9 cellular contexts compared by ENCODE assay signal in genomic region chr11:15629690-15630321, GRCh38.
DNase-seq lines count a peak whose midpoint lies in the region; ATAC-seq and TF ChIP-seq lines count a peak whose summit lies in the region.
"Had no signal": no experiment of that assay in that cellular context is flagged by ENCODE, and none has a peak within 500 bp of the region (broad histone marks: within the 10 kb centered on the region; RNA-seq: fewer than 3 reads in every experiment).

No MANE protein-coding gene starts in this region.

- ATAC-seq in activated CD8-positive, alpha-beta T cell treated with anti-CD3 and anti-CD28 coated beads for 36 hours, result no peak
- no peak for ATAC-seq in activated CD8-positive, alpha-beta T cell treated with anti-CD3 and anti-CD28 coated beads, Interleukin-2, amount 10 ng/mL, durations not matched to agents 7 days and 5 days
- peak; percentile 47 for ATAC-seq in stimulated activated effector memory CD8-positive, alpha-beta T cell treated with anti-CD3 and anti-CD28 coated beads, Interleukin-12 subunit alpha, Interleukin-12 subunit beta, amount 100 ng/mL, for 72 hours
- ATAC-seq in HG02884 (IDR thresholded peaks at IDR 0.05; ENCODE audit: unreplicated experiment) (no peak), GM21619 (IDR thresholded peaks at IDR 0.05; ENCODE audit: unreplicated experiment) (no peak)

- H3K27me3 Mint-ChIP-seq in activated CD8-positive, alpha-beta T cell treated with anti-CD3 and anti-CD28 coated beads for 36 hours, result peaks cover 1% of the 10 kb centered on the region
- H3K27me3 Mint-ChIP-seq in activated CD8-positive, alpha-beta T cell treated with anti-CD3 and anti-CD28 coated beads, Interleukin-2, amount 10 ng/mL, durations not matched to agents 7 days and 5 days (ENCODE audit: low read depth), result no peaks in the 10 kb centered on the region

- intact Hi-C loops in activated CD8-positive, alpha-beta T cell treated with anti-CD3 and anti-CD28 coated beads for 36 hours (cut with micrococcal nuclease), result no loop called here

- DNase-seq in activated CD8-positive, alpha-beta T cell treated with anti-CD3 and anti-CD28 coated beads for 36 hours, result peak; percentile 26
- no peak for DNase-seq in activated CD8-positive, alpha-beta T cell treated with anti-CD3 and anti-CD28 coated beads, Interleukin-2, amount 10 ng/mL, durations not matched to agents 7 days and 5 days
- peak; percentile 56 for DNase-seq in NCI-H748 treated with DMSO at 0.1 percent for 48 hours (lab: John Stamatoyannopoulos, UW)
- DNase-seq in erythroblast (lab: John Stamatoyannopoulos, UW), result peak; percentile 2 to 19
- DNase-seq in stimulated activated effector memory CD8-positive, alpha-beta T cell treated with anti-CD3 and anti-CD28 coated beads, Interleukin-12 subunit alpha, Interleukin-12 subunit beta, amount 100 ng/mL, for 72 hours (ENCODE audit: low spot score in 2 of 2), result no peak
- no peak for DNase-seq in NCI-H187 treated with DMSO at 0.1 percent for 48 hours (lab: John Stamatoyannopoulos, UW)
- DNase-seq: thyroid gland had no signal

- H3K9me3 Mint-ChIP-seq in activated CD8-positive, alpha-beta T cell treated with anti-CD3 and anti-CD28 coated beads for 36 hours, result no peaks in the 10 kb centered on the region
- no peaks in the 10 kb centered on the region for H3K9me3 Mint-ChIP-seq in activated CD8-positive, alpha-beta T cell treated with anti-CD3 and anti-CD28 coated beads, Interleukin-2, amount 10 ng/mL, durations not matched to agents 7 days and 5 days (ENCODE audit: insufficient read depth)
- H3K9me3 Mint-ChIP-seq in stimulated activated effector memory CD8-positive, alpha-beta T cell treated with anti-CD3 and anti-CD28 coated beads, Interleukin-12 subunit alpha, Interleukin-12 subunit beta, amount 100 ng/mL, for 72 hours, result peaks cover 5% of the 10 kb centered on the region

- no peaks in the 10 kb centered on the region for H3K4me1 Mint-ChIP-seq in activated CD8-positive, alpha-beta T cell treated with anti-CD3 and anti-CD28 coated beads for 36 hours (ENCODE audit: low read depth)
- no peaks in the 10 kb centered on the region for H3K4me1 Mint-ChIP-seq in activated CD8-positive, alpha-beta T cell treated with anti-CD3 and anti-CD28 coated beads, Interleukin-2, amount 10 ng/mL, durations not matched to agents 7 days and 5 days (ENCODE audit: low read depth)
- H3K4me1 Mint-ChIP-seq in stimulated activated effector memory CD8-positive, alpha-beta T cell treated with anti-CD3 and anti-CD28 coated beads, Interleukin-12 subunit alpha, Interleukin-12 subunit beta, amount 100 ng/mL, for 72 hours, result no peaks in the 10 kb centered on the region

- H3K4me3 Mint-ChIP-seq in activated CD8-positive, alpha-beta T cell treated with anti-CD3 and anti-CD28 coated beads for 36 hours, result no peak overlapping the region
- no peak overlapping the region for H3K4me3 Mint-ChIP-seq in activated CD8-positive, alpha-beta T cell treated with anti-CD3 and anti-CD28 coated beads, Interleukin-2, amount 10 ng/mL, durations not matched to agents 7 days and 5 days
- no peak overlapping the region for H3K4me3 Mint-ChIP-seq in stimulated activated effector memory CD8-positive, alpha-beta T cell treated with anti-CD3 and anti-CD28 coated beads, Interleukin-12 subunit alpha, Interleukin-12 subunit beta, amount 100 ng/mL, for 72 hours

- CTCF ChIA-PET in activated CD8-positive, alpha-beta T cell treated with anti-CD3 and anti-CD28 coated beads for 36 hours (lab: Charles Lee), result no interaction called here
- CTCF ChIA-PET in activated CD8-positive, alpha-beta T cell treated with anti-CD3 and anti-CD28 coated beads, Interleukin-2, amount 10 ng/mL, durations not matched to agents 7 days and 5 days (lab: Charles Lee), result no interaction called here

- no peak for TF ChIP-seq POLR2A in erythroblast (IDR thresholded peaks at IDR 0.05; ENCODE audit: low read length)

- POLR2A ChIA-PET in activated CD8-positive, alpha-beta T cell treated with anti-CD3 and anti-CD28 coated beads for 36 hours (lab: Charles Lee), result no interaction called here
- POLR2A ChIA-PET in activated CD8-positive, alpha-beta T cell treated with anti-CD3 and anti-CD28 coated beads, Interleukin-2, amount 10 ng/mL, durations not matched to agents 7 days and 5 days (lab: Charles Lee), result no interaction called here

- H3K27ac Mint-ChIP-seq in activated CD8-positive, alpha-beta T cell treated with anti-CD3 and anti-CD28 coated beads for 36 hours, result no peak overlapping the region
- no peak overlapping the region for H3K27ac Mint-ChIP-seq in activated CD8-positive, alpha-beta T cell treated with anti-CD3 and anti-CD28 coated beads, Interleukin-2, amount 10 ng/mL, durations not matched to agents 7 days and 5 days
- H3K27ac Mint-ChIP-seq in stimulated activated effector memory CD8-positive, alpha-beta T cell treated with anti-CD3 and anti-CD28 coated beads, Interleukin-12 subunit alpha, Interleukin-12 subunit beta, amount 100 ng/mL, for 72 hours, result no peak overlapping the region

- H3K36me3 Mint-ChIP-seq in activated CD8-positive, alpha-beta T cell treated with anti-CD3 and anti-CD28 coated beads for 36 hours (ENCODE audit: low read depth), result no peaks in the 10 kb centered on the region
- H3K36me3 Mint-ChIP-seq in activated CD8-positive, alpha-beta T cell treated with anti-CD3 and anti-CD28 coated beads, Interleukin-2, amount 10 ng/mL, durations not matched to agents 7 days and 5 days (ENCODE audit: low read depth), result no peaks in the 10 kb centered on the region
- no peaks in the 10 kb centered on the region for H3K36me3 Mint-ChIP-seq in stimulated activated effector memory CD8-positive, alpha-beta T cell treated with anti-CD3 and anti-CD28 coated beads, Interleukin-12 subunit alpha, Interleukin-12 subunit beta, amount 100 ng/mL, for 72 hours

- no peak for TF ChIP-seq CTCF in activated CD8-positive, alpha-beta T cell treated with anti-CD3 and anti-CD28 coated beads for 36 hours (IDR thresholded peaks at IDR 0.05)

Comparison
In these comparisons a context has a peak if more than half of its experiments do, and no peak if none do; other contexts are left out.
1. DNase-seq: peak in activated CD8-positive, alpha-beta T cell treated with anti-CD3 and anti-CD28 coated beads for 36 hours (single experiment), NCI-H748 treated with DMSO at 0.1 percent for 48 hours (single experiment) and erythroblast (2 of 2); none in activated CD8-positive, alpha-beta T cell treated with anti-CD3 and anti-CD28 coated beads, Interleukin-2, amount 10 ng/mL, durations not matched to agents 7 days and 5 days (single experiment), stimulated activated effector memory CD8-positive, alpha-beta T cell treated with anti-CD3 and anti-CD28 coated beads, Interleukin-12 subunit alpha, Interleukin-12 subunit beta, amount 100 ng/mL, for 72 hours (0 of 2) and NCI-H187 treated with DMSO at 0.1 percent for 48 hours (single experiment).